In genomic region chr2:239401450-239402227, GRCh38 we compare ENCODE assay signal across 1 cellular context.
TF ChIP-seq lines count a peak whose summit lies in the region.

No MANE protein-coding gene starts in this region.

TF ChIP-seq in HepG2, 621 proteins besides CTCF, POLR2A, EP300 and RAD21 (continued from another document and continues in another):
- TF ChIP-seq ATF7 (IDR thresholded peaks at IDR 0.05) = no peak
- peak; percentile 85 for TF ChIP-seq ATF7 (CRISPR knock-in tag; IDR thresholded peaks at IDR 0.05)
- peak; percentile 97 for TF ChIP-seq TFE3 (CRISPR knock-in tag; IDR thresholded peaks at IDR 0.05)
- peak; percentile 80; the same call in 1 of the 2 replicates for TF ChIP-seq ZNF777 (CRISPR knock-in tag; IDR thresholded peaks at IDR 0.05)
- peak; percentile 67; the same call in 1 of the 2 replicates for TF ChIP-seq TBP (CRISPR knock-in tag; IDR thresholded peaks at IDR 0.05)
- peak; percentile 35; the same call in 1 of the 2 replicates for TF ChIP-seq HNF4A (CRISPR knock-in tag; IDR thresholded peaks at IDR 0.05)
- peak; percentile 81 for TF ChIP-seq ZNF362 (CRISPR knock-in tag; IDR thresholded peaks at IDR 0.05; ENCODE audit: borderline replicate concordance)
- TF ChIP-seq CBX5 (CRISPR knock-in tag; IDR thresholded peaks at IDR 0.05; ENCODE audit: borderline replicate concordance) = peak; percentile 94
- peak; percentile 79 for TF ChIP-seq IRF2 (CRISPR knock-in tag; IDR thresholded peaks at IDR 0.05)
- peak; percentile 99; the same call in 1 of the 2 replicates for TF ChIP-seq ZNF607 (CRISPR knock-in tag; IDR thresholded peaks at IDR 0.05; ENCODE audit: borderline replicate concordance)
- peak; percentile 98 for TF ChIP-seq TMF1 (CRISPR knock-in tag; IDR thresholded peaks at IDR 0.05; ENCODE audit: low read depth)
- TF ChIP-seq ZNF180 (CRISPR knock-in tag; IDR thresholded peaks at IDR 0.05; ENCODE audit: borderline replicate concordance, low read depth) = peak; percentile 96; the same call in 1 of the 2 replicates
- peak; percentile 96 for TF ChIP-seq TSC22D2 (CRISPR knock-in tag; IDR thresholded peaks at IDR 0.05; ENCODE audit: borderline replicate concordance)
- TF ChIP-seq DNMT1 (CRISPR knock-in tag; IDR thresholded peaks at IDR 0.05) = peak; percentile 100
- peak; percentile 80 for TF ChIP-seq ZNF720 (CRISPR knock-in tag; IDR thresholded peaks at IDR 0.05)
- peak; percentile 100 for TF ChIP-seq ZNF230 (CRISPR knock-in tag; IDR thresholded peaks at IDR 0.05)
- peak; percentile 69; the same call in 1 of the 2 replicates for TF ChIP-seq THRA (CRISPR knock-in tag; IDR thresholded peaks at IDR 0.05; ENCODE audit: borderline replicate concordance)
- peak; percentile 90; the same call in 1 of the 2 replicates for TF ChIP-seq TEF (CRISPR knock-in tag; IDR thresholded peaks at IDR 0.05)
- peak; percentile 99 for TF ChIP-seq NRL (CRISPR knock-in tag; IDR thresholded peaks at IDR 0.05; ENCODE audit: borderline replicate concordance)
- TF ChIP-seq E2F1 (CRISPR knock-in tag; IDR thresholded peaks at IDR 0.05) = peak; percentile 94
- TF ChIP-seq PTBP1 (IDR thresholded peaks at IDR 0.05; ENCODE audit: low read depth, low read length, poor library complexity, severe bottlenecking) = peak; percentile 53
- TF ChIP-seq PAX8 (CRISPR knock-in tag; IDR thresholded peaks at IDR 0.05; ENCODE audit: borderline replicate concordance) = peak; percentile 99; the same call in 1 of the 2 replicates
- peak; percentile 98 for TF ChIP-seq AGO2 (optimal IDR thresholded peaks at IDR 0.05; ENCODE audit: low read depth, low read length)
- TF ChIP-seq CREB3 (CRISPR knock-in tag; IDR thresholded peaks at IDR 0.05) = peak; percentile 99
- peak; percentile 95 for TF ChIP-seq ZNF570 (CRISPR knock-in tag; IDR thresholded peaks at IDR 0.05; ENCODE audit: borderline replicate concordance)
- peak; percentile 90 for TF ChIP-seq ZFP37 (CRISPR knock-in tag; IDR thresholded peaks at IDR 0.05; ENCODE audit: borderline replicate concordance)
- peak; percentile 98 for TF ChIP-seq USF2 (IDR thresholded peaks at IDR 0.05; ENCODE audit: low read depth, low read length)
- TF ChIP-seq USF2 (CRISPR knock-in tag; IDR thresholded peaks at IDR 0.05; ENCODE audit: borderline replicate concordance) = peak; percentile 98
- TF ChIP-seq AHR (CRISPR knock-in tag; IDR thresholded peaks at IDR 0.05) = peak; percentile 98
- TF ChIP-seq ZNF512B (CRISPR knock-in tag; IDR thresholded peaks at IDR 0.05; ENCODE audit: borderline replicate concordance) = peak; percentile 99
- peak; percentile 100 for TF ChIP-seq GLI4 (CRISPR knock-in tag; IDR thresholded peaks at IDR 0.05; ENCODE audit: borderline replicate concordance)
- peak; percentile 100 for TF ChIP-seq ZFX (CRISPR knock-in tag; IDR thresholded peaks at IDR 0.05; ENCODE audit: low read depth)
- TF ChIP-seq ZNF331 (CRISPR knock-in tag; IDR thresholded peaks at IDR 0.05) = peak; percentile 95
- peak; percentile 94 for TF ChIP-seq PHF20 (CRISPR knock-in tag; IDR thresholded peaks at IDR 0.05)
- TF ChIP-seq IKZF4 (CRISPR knock-in tag; IDR thresholded peaks at IDR 0.05; ENCODE audit: borderline replicate concordance, low read depth, not compliant biosample characterization) = no peak
- peak; percentile 80 for TF ChIP-seq ESRRA (CRISPR knock-in tag; IDR thresholded peaks at IDR 0.05; ENCODE audit: low read depth)
- peak; percentile 71 for TF ChIP-seq RBAK (CRISPR knock-in tag; IDR thresholded peaks at IDR 0.05)
- TF ChIP-seq ELK4 (CRISPR knock-in tag; IDR thresholded peaks at IDR 0.05; ENCODE audit: borderline replicate concordance) = peak; percentile 80; the same call in 1 of the 2 replicates
- peak; percentile 94 for TF ChIP-seq ZNF574 (CRISPR knock-in tag; IDR thresholded peaks at IDR 0.05)
- no peak; the same call in none of the 2 replicates for TF ChIP-seq ZNF138 (CRISPR knock-in tag; IDR thresholded peaks at IDR 0.05; ENCODE audit: low read depth)
- TF ChIP-seq TCF7L2 (IDR thresholded peaks at IDR 0.05; ENCODE audit: low read depth, low read length) = no peak
- peak; percentile 78 for TF ChIP-seq ZNF143 (CRISPR knock-in tag; IDR thresholded peaks at IDR 0.05)
- TF ChIP-seq ZBTB7B (CRISPR knock-in tag; IDR thresholded peaks at IDR 0.05) = no peak
- TF ChIP-seq PHF5A (CRISPR knock-in tag; IDR thresholded peaks at IDR 0.05; ENCODE audit: low read depth, unreplicated experiment) = peak; percentile 23
- peak; percentile 99 for TF ChIP-seq SRY (CRISPR knock-in tag; IDR thresholded peaks at IDR 0.05)
- no peak for TF ChIP-seq ATF1 (CRISPR knock-in tag; IDR thresholded peaks at IDR 0.05)
- TF ChIP-seq ZSCAN25 (CRISPR knock-in tag; IDR thresholded peaks at IDR 0.05) = peak; percentile 93
- TF ChIP-seq SIX4 (CRISPR knock-in tag; IDR thresholded peaks at IDR 0.05) = peak; percentile 49
- 0 out of 2 replicates have a peak, but pooled peaks have one; percentile 64 for TF ChIP-seq ZFP36L2 (CRISPR knock-in tag; IDR thresholded peaks at IDR 0.05)
- TF ChIP-seq FOXK1 (CRISPR knock-in tag; IDR thresholded peaks at IDR 0.05; ENCODE audit: borderline replicate concordance, low read depth) = peak; percentile 95; the same call in 1 of the 2 replicates
- peak; percentile 98 for TF ChIP-seq ZNF430 (CRISPR knock-in tag; IDR thresholded peaks at IDR 0.05)
- TF ChIP-seq NR2F1 (CRISPR knock-in tag; IDR thresholded peaks at IDR 0.05) = no peak
- peak; percentile 51; the same call in 1 of the 2 replicates for TF ChIP-seq NCOR1 (IDR thresholded peaks at IDR 0.05; ENCODE audit: borderline replicate concordance, low read length)
- TF ChIP-seq SRF (IDR thresholded peaks at IDR 0.05; ENCODE audit: low read depth, low read length) = no peak
- TF ChIP-seq KDM5B (CRISPR knock-in tag; IDR thresholded peaks at IDR 0.05; ENCODE audit: borderline replicate concordance) = peak; percentile 100
